1 cellular context compared by ENCODE assay signal in the genomic region with DNA sequence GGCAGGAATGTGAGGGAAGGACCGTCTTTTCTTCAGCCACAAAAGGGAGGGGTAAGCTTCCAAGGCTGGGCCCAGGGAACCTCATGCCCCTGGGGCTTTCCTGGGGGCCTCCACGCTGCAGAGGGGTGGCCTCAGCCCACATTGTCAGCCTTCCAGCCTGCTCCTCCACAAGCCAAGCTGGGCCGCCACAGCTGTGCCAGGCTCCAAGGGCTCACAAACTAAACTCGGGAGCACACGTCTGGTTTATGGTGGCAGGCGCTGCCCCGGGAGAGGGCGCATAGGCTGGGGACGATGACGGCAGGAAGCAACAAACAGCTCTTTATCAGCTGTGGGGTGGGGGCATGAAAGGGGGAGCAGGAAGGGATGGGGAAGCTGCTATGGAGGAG.
TF ChIP-seq lines count a peak whose summit lies in the region.

No MANE protein-coding gene starts in this region.

TF ChIP-seq in GM23338, 12 proteins besides CTCF, POLR2A, EP300 and RAD21 (continued from another document):
- TF ChIP-seq, protein P1, sequence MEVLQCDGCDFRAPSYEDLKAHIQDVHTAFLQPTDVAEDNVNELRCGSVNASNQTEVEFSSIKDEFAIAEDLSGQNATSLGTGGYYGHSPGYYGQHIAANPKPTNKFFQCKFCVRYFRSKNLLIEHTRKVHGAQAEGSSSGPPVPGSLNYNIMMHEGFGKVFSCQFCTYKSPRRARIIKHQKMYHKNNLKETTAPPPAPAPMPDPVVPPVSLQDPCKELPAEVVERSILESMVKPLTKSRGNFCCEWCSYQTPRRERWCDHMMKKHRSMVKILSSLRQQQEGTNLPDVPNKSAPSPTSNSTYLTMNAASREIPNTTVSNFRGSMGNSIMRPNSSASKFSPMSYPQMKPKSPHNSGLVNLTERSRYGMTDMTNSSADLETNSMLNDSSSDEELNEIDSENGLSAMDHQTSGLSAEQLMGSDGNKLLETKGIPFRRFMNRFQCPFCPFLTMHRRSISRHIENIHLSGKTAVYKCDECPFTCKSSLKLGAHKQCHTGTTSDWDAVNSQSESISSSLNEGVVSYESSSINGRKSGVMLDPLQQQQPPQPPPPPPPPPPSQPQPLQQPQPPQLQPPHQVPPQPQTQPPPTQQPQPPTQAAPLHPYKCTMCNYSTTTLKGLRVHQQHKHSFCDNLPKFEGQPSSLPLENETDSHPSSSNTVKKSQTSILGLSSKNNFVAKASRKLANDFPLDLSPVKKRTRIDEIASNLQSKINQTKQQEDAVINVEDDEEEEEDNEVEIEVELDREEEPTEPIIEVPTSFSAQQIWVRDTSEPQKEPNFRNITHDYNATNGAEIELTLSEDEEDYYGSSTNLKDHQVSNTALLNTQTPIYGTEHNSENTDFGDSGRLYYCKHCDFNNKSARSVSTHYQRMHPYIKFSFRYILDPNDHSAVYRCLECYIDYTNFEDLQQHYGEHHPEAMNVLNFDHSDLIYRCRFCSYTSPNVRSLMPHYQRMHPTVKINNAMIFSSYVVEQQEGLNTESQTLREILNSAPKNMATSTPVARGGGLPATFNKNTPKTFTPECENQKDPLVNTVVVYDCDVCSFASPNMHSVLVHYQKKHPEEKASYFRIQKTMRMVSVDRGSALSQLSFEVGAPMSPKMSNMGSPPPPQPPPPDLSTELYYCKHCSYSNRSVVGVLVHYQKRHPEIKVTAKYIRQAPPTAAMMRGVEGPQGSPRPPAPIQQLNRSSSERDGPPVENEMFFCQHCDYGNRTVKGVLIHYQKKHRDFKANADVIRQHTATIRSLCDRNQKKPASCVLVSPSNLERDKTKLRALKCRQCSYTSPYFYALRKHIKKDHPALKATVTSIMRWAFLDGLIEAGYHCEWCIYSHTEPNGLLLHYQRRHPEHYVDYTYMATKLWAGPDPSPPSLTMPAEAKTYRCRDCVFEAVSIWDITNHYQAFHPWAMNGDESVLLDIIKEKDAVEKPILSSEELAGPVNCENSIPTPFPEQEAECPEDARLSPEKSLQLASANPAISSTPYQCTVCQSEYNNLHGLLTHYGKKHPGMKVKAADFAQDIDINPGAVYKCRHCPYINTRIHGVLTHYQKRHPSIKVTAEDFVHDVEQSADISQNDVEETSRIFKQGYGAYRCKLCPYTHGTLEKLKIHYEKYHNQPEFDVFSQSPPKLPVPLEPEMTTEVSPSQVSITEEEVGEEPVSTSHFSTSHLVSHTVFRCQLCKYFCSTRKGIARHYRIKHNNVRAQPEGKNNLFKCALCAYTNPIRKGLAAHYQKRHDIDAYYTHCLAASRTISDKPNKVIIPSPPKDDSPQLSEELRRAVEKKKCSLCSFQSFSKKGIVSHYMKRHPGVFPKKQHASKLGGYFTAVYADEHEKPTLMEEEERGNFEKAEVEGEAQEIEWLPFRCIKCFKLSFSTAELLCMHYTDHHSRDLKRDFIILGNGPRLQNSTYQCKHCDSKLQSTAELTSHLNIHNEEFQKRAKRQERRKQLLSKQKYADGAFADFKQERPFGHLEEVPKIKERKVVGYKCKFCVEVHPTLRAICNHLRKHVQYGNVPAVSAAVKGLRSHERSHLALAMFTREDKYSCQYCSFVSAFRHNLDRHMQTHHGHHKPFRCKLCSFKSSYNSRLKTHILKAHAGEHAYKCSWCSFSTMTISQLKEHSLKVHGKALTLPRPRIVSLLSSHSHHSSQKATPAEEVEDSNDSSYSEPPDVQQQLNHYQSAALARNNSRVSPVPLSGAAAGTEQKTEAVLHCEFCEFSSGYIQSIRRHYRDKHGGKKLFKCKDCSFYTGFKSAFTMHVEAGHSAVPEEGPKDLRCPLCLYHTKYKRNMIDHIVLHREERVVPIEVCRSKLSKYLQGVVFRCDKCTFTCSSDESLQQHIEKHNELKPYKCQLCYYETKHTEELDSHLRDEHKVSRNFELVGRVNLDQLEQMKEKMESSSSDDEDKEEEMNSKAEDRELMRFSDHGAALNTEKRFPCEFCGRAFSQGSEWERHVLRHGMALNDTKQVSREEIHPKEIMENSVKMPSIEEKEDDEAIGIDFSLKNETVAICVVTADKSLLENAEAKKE (CRISPR knock-in tag; IDR thresholded peaks at IDR 0.05), result no peak
- no peak for TF ChIP-seq STAT1 (IDR thresholded peaks at IDR 0.05; ENCODE audit: unreplicated experiment)
